ENCODE assay signal across 3 cellular contexts in the genomic region with DNA sequence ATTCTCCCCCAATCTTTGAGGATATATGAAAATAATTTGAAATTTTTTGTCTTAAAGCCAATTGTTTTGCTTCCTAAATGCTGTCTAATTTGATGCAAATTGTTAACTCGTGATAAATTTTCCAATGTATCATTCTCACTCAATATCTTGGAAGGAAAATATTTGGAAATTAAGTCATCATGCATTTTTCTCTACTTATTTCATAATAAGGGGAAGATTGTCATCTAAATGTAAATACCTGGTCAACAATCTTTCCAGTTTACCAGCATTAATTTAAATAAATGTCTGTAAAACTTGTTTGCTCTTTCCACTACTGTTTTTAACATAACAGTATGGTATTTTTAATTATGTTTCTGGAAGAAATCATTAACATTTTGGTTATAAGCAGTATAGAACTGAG.
"Had no signal": no experiment of that assay in that cellular context is flagged by ENCODE, and none has a peak within 500 bp of the region (broad histone marks: within the 10 kb centered on the region; RNA-seq: fewer than 3 reads in every experiment).

No MANE protein-coding gene starts in this region.

- H3K4me3 ChIP-seq: GM12878 had no signal

- DNase-seq: GDM1, GF-D8 had no signal

- ATAC-seq: GM12878 had no signal
